In genomic region chr5:38382898-38383297, GRCh38 we compare ENCODE assay signal across 8 cellular contexts.
DNase-seq lines count a peak whose midpoint lies in the region; ATAC-seq and TF ChIP-seq lines count a peak whose summit lies in the region.

No MANE protein-coding gene starts in this region.

- no peak overlapping the region for H3K4me3 ChIP-seq in body of pancreas

- no peaks in the 10 kb centered on the region for H3K36me3 ChIP-seq in body of pancreas (replicated peaks in 1 of 2; ENCODE audit: insufficient read depth in 1 of 2, low read depth in 2 of 2)

- no peaks in the 10 kb centered on the region for H3K4me1 ChIP-seq in body of pancreas

- 9 to 21% methylated on average over 7 of the region's 7 CpGs for WGBS in body of pancreas, 2 donors

- DNase-seq in ACHN (peak; percentile 69), NCI-H146 treated with DMSO at 0.1 percent for 48 hours (lab: John Stamatoyannopoulos, UW; ENCODE audit: unreplicated experiment) (peak; percentile 6), SW480 (ENCODE audit: low spot score) (peak; percentile 69), body of pancreas (peak; percentile 67 to 79 (median 75)), iPS-NIHi7 (ENCODE audit: extremely low spot score) (peak; percentile 88)
- peak; percentile 11 to 21 for DNase-seq in stimulated activated CD4-positive, alpha-beta T cell treated with anti-CD3 and anti-CD28 coated beads, Interleukin-1b, Interleukin-23, amount 100 ng/mL, for 4 hours (ENCODE audit: low read depth in 2 of 2)

- H3K9me3 ChIP-seq in body of pancreas: no peaks in the 10 kb centered on the region

- H3K27ac ChIP-seq in body of pancreas: no peak overlapping the region

- intact Hi-C loops in body of pancreas (cut with DNase I): no loop called here

- no peak for TF ChIP-seq POLR2A in body of pancreas (IDR thresholded peaks at IDR 0.05)

- no peaks in the 10 kb centered on the region for H3K27me3 ChIP-seq in body of pancreas

- in situ Hi-C loops in ACHN (cut with HindIII; ENCODE audit: low pct_ligation_motif_present, low pct_unique_long_range_greater_than_20kb, low sequenced_read_pairs): no loop called here

- TF ChIP-seq CTCF in body of pancreas (IDR thresholded peaks at IDR 0.05): peak; percentile 37 to 72 (median 65)

- ATAC-seq in GM18511 (IDR thresholded peaks at IDR 0.05; ENCODE audit: unreplicated experiment): peak; percentile 99
- peak; percentile 89 for ATAC-seq in HG02943 (IDR thresholded peaks at IDR 0.05; ENCODE audit: low read depth, unreplicated experiment)
- peak; percentile 90 for ATAC-seq in body of pancreas

Comparison
In these comparisons a context has a peak if more than half of its experiments do, and no peak if none do; other contexts are left out.
1. DNase-seq: peak in every context shown above with its lines; median percentile 88 in iPS-NIHi7; 75 in body of pancreas; 69 in ACHN; 69 in SW480; 16 in stimulated activated CD4-positive, alpha-beta T cell treated with anti-CD3 and anti-CD28 coated beads, Interleukin-1b, Interleukin-23, amount 100 ng/mL, for 4 hours; 6 in NCI-H146 treated with DMSO at 0.1 percent for 48 hours.